In the genomic region with DNA sequence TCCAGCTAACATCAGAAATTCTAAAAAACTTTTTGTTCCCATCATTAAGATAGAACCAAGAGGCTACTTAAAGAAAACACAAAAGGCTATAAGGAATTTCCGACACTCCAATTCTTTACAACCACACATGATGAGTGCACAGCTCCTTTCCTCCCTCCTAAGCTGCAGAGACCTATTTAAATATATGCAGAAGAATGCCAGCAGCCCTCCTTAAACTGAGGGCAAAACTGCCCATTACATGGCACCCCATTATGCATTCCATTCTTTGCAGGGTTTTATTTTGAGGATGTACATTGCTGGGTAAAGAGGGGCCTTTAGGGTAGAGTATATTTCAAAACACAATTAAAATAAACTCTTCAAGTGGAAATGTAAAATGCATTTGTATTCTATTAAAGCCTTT, we compare ENCODE assay signal across 31 cellular contexts.
"Had no signal": no experiment of that assay in that cellular context is flagged by ENCODE, and none has a peak within 500 bp of the region (broad histone marks: within the 10 kb centered on the region; RNA-seq: fewer than 3 reads in every experiment).

No MANE protein-coding gene starts in this region.

- H2AFZ ChIP-seq: PC-9 had no signal

- H3K36me3 ChIP-seq: ascending aorta, breast epithelium had no signal

- H3K4me1 ChIP-seq: ascending aorta, breast epithelium had no signal

- DNase-seq: activated CD4-positive, alpha-beta T cell treated with anti-CD3 and anti-CD28 coated beads for 36 hours; activated CD4-positive, alpha-beta T cell treated with anti-CD3 and anti-CD28 coated beads, Interleukin-2, amount 10 ng/mL, durations not matched to agents 7 days and 5 days; activated CD4-positive, alpha-beta T cell treated with anti-CD3 and anti-CD28 coated beads, Interleukin-2, amount 50 U/mL, for 48 hours; activated CD8-positive, alpha-beta T cell treated with anti-CD3 and anti-CD28 coated beads, Interleukin-2, amount 10 ng/mL, durations not matched to agents 7 days and 5 days; activated gamma-delta T cell; activated naive CD4-positive, alpha-beta T cell treated with Interleukin-2 at 50 U/mL for 16 hours; activated naive CD8-positive, alpha-beta T cell treated with anti-CD3 and anti-CD28 coated beads, Interleukin-2, amount 10 ng/mL, durations not matched to agents 7 days and 5 days; activated T-cell treated with anti-CD3 and anti-CD28 coated beads, Interleukin-2, amount 50 U/mL, for 24 hours; amygdala; Kasumi-1; KG1; MM.1S; MV-4-11; NCI-H1694 treated with DMSO at 0.1 percent for 48 hours; NCI-H2171 treated with DMSO at 0.1 percent for 48 hours; NCI-H2227 treated with DMSO at 0.1 percent for 48 hours; NCI-H446; NK-92 treated with Interleukin-12 subunit alpha and Interleukin-12 subunit beta, amount 100 ng/mL, for 24 hours; PC-9; SIG-M5; SW 1271; T-helper 1 cell; T-helper 2 cell; T-helper 9 cell had no signal

- H3K27me3 ChIP-seq: ascending aorta, breast epithelium had no signal

- H3K9me3 ChIP-seq: ascending aorta, breast epithelium had no signal

- ATAC-seq: activated CD4-positive, alpha-beta T cell treated with anti-CD3 and anti-CD28 coated beads for 36 hours; activated CD4-positive, CD25-positive, alpha-beta regulatory T cell treated with anti-CD3 and anti-CD28 coated beads, Interleukin-2, amount 50 U/mL, for 24 hours; activated CD8-positive, alpha-beta T cell treated with anti-CD3 and anti-CD28 coated beads, Interleukin-2, amount 10 ng/mL, durations not matched to agents 7 days and 5 days; Right ventricle myocardium inferior; SK-N-SH treated with all-trans-retinoic acid at 6 μM for 48 hours; WTC11 had no signal

- H3K27ac ChIP-seq: ascending aorta, breast epithelium, PC-9, RWPE1 had no signal

- H3K4me2 ChIP-seq: PC-9 had no signal

- H3K4me3 ChIP-seq: ascending aorta, breast epithelium, PC-9 had no signal
